17 cellular contexts compared by ENCODE assay signal in the genomic region with DNA sequence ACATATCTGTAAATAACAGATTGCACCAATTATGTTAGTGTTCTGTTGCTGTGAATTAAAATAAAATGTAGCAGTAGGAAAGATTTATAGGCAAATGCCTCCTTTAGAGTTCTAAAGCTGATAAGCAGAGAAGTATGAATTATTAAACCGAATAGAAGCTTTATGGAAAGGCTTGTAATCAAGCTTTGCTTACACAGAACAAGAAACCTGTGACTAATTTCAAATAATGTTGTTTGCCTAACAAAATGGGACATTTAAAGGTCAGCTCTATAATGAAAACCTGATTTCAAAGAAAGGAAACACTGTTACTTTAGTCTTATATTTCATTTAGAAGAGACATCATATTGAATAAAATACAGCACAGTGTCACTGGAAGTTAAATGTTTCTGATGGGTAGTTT.
"Had no signal": no experiment of that assay in that cellular context is flagged by ENCODE, and none has a peak within 500 bp of the region (broad histone marks: within the 10 kb centered on the region; RNA-seq: fewer than 3 reads in every experiment).

No MANE protein-coding gene starts in this region.

- H3K27ac ChIP-seq: RWPE1 had no signal

- ATAC-seq: Panc1, SK-N-SH treated with all-trans-retinoic acid at 6 μM for 48 hours had no signal

- DNase-seq: KBM-7, MV-4-11, NCI-H1048, NCI-H1105, NCI-H1417 treated with DMSO at 0.1 percent for 48 hours, NCI-H1694, NCI-H187 treated with DMSO at 0.1 percent for 48 hours, NCI-H2029 treated with DMSO at 0.1 percent for 48 hours, NCI-H2171 treated with DMSO at 0.1 percent for 48 hours, NCI-H2227 treated with DMSO at 0.1 percent for 48 hours, NCI-H524, NCI-H526 treated with DMSO at 0.1 percent for 48 hours, NCI-H774, SHP77 had no signal
